ENCODE assay signal across 20 cellular contexts in genomic region chr7:149764481-149765398, GRCh38. TPM values are rescaled to one million over a fixed set of nuclear protein-coding genes. Genes with fewer than 3 reads are reported as not detected.
DNase-seq lines count a peak whose midpoint lies in the region; TF ChIP-seq lines count a peak whose summit lies in the region.
"Had no signal": no experiment of that assay in that cellular context is flagged by ENCODE, and none has a peak within 500 bp of the region (broad histone marks: within the 10 kb centered on the region; RNA-seq: fewer than 3 reads in every experiment).

No MANE protein-coding gene starts in this region.

- H3K4me3 ChIP-seq in skeletal muscle tissue (ENCODE audit: low read length in 3 of 3), result peak overlapping the region in 2 of 3 donors; percentile 31 to 61
- H3K4me3 ChIP-seq: left lung had no signal

- H3K9me3 ChIP-seq in skeletal muscle tissue (ENCODE audit: control insufficient read depth in 3 of 3, low read length in 3 of 3), result no peaks in the 10 kb centered on the region
- H3K9me3 ChIP-seq: left lung had no signal

- H3K27ac Mint-ChIP-seq in chondrocyte (ENCODE audit: unreplicated experiment), result no peak overlapping the region
- H3K27ac Mint-ChIP-seq: activated CD4-positive, alpha-beta memory T cell treated with anti-CD3 and anti-CD28 coated beads, Interleukin-2, amount 10 ng/mL, durations not matched to agents 7 days and 5 days; activated T-helper 2 cell treated with anti-CD3 and anti-CD28 coated beads, Interferon-gamma antibody, Interleukin-2, Interleukin-4, amounts not matched to agents 10 μg/mL and 5 μg/mL and 100 μg/mL, durations not matched to agents 14 hours and 24 hours and 36 hours had no signal

- peaks cover 5 to 19% (median 11%) of the 10 kb centered on the region in 3 donors for H3K4me1 ChIP-seq in skeletal muscle tissue (ENCODE audit: control insufficient read depth in 3 of 3, insufficient read depth in 3 of 3, low read length in 3 of 3)
- H3K4me1 ChIP-seq: left lung had no signal

- DNase-seq in DMS 273 (lab: John Stamatoyannopoulos, UW; ENCODE audit: unreplicated experiment), result peak; percentile 80
- no peak for DNase-seq in DMS 273 treated with DMSO at 0.1 percent for 48 hours (lab: John Stamatoyannopoulos, UW)
- DNase-seq in chondrocyte (ENCODE audit: low spot score), result no peak
- peak; percentile 80 for DNase-seq in iPS-NIHi7 (ENCODE audit: extremely low spot score)
- no peak for DNase-seq in NCI-H1436 treated with DMSO at 0.1 percent for 48 hours (lab: John Stamatoyannopoulos, UW)
- DNase-seq in NCI-H1048 (lab: John Stamatoyannopoulos, UW), result no peak
- DNase-seq in GOT3 (lab: John Stamatoyannopoulos, UW), result no peak
- DNase-seq: activated CD4-positive, alpha-beta memory T cell treated with anti-CD3 and anti-CD28 coated beads, Interleukin-2, amount 10 ng/mL, durations not matched to agents 7 days and 5 days; anterior cingulate cortex; CD4-positive, CD25-positive, alpha-beta regulatory T cell; effector memory CD4-positive, alpha-beta T cell; GF-D8; NCI-H1105; NCI-H446 treated with DMSO at 0.1 percent for 48 hours; small intestine; T-helper 9 cell had no signal

- peak; percentile 48 for TF ChIP-seq CTCF in chondrocyte (IDR thresholded peaks at IDR 0.05)

- H3K4me3 Mint-ChIP-seq in chondrocyte (ENCODE audit: unreplicated experiment), result peak overlapping the region; percentile 42
- H3K4me3 Mint-ChIP-seq: activated CD4-positive, alpha-beta memory T cell treated with anti-CD3 and anti-CD28 coated beads, Interleukin-2, amount 10 ng/mL, durations not matched to agents 7 days and 5 days; CD4-positive, CD25-positive, alpha-beta regulatory T cell had no signal

- peak overlapping the region in 1 of 3 donors; percentile 16 for H3K9ac ChIP-seq in skeletal muscle tissue (ENCODE audit: low read depth in 1 of 3, low read length in 3 of 3)

- no peaks in the 10 kb centered on the region for H3K9me3 Mint-ChIP-seq in chondrocyte (ENCODE audit: low read depth)
- H3K9me3 Mint-ChIP-seq: activated CD4-positive, alpha-beta memory T cell treated with anti-CD3 and anti-CD28 coated beads, Interleukin-2, amount 10 ng/mL, durations not matched to agents 7 days and 5 days; activated T-helper 2 cell treated with anti-CD3 and anti-CD28 coated beads, Interferon-gamma antibody, Interleukin-2, Interleukin-4, amounts not matched to agents 10 μg/mL and 5 μg/mL and 100 μg/mL, durations not matched to agents 14 hours and 24 hours and 36 hours had no signal

- H3K4me1 Mint-ChIP-seq in chondrocyte (ENCODE audit: low read depth), result peaks cover 36% of the 10 kb centered on the region
- H3K4me1 Mint-ChIP-seq: activated CD4-positive, alpha-beta memory T cell treated with anti-CD3 and anti-CD28 coated beads, Interleukin-2, amount 10 ng/mL, durations not matched to agents 7 days and 5 days; CD4-positive, CD25-positive, alpha-beta regulatory T cell had no signal

- H3K27ac ChIP-seq in skeletal muscle tissue (ENCODE audit: low read depth, low read length), result no peak overlapping the region
- H3K27ac ChIP-seq: 22Rv1, left lung had no signal

- peaks cover 55% of the 10 kb centered on the region for H3K27me3 Mint-ChIP-seq in chondrocyte (ENCODE audit: low read depth)
- H3K27me3 Mint-ChIP-seq: CD4-positive, CD25-positive, alpha-beta regulatory T cell had no signal

- H3K36me3 ChIP-seq in skeletal muscle tissue (ENCODE audit: control insufficient read depth in 3 of 3, insufficient read depth in 3 of 3, low read length in 3 of 3), result no peaks in the 10 kb centered on the region

- H3K27me3 ChIP-seq in skeletal muscle tissue (ENCODE audit: control insufficient read depth in 3 of 3, insufficient read depth in 3 of 3, low read length in 3 of 3), result peaks cover 27 to 60% (median 34%) of the 10 kb centered on the region in 3 donors
- H3K27me3 ChIP-seq: left lung had no signal

- peaks cover 15% of the 10 kb centered on the region for H3K36me3 Mint-ChIP-seq in chondrocyte (ENCODE audit: low read depth)

RNA-seq across cellular contexts. Expression of gene ZNF467, which starts 8.6 kb away (rescaled TPM):
- total RNA-seq in chondrocyte (2.3 to 3.5 TPM (median 3.1 TPM) in 3 replicates), skeletal muscle tissue (2.1 TPM)
- total RNA-seq: activated T-helper 2 cell treated with anti-CD3 and anti-CD28 coated beads, Interferon-gamma antibody, Interleukin-2, Interleukin-4, amounts not matched to agents 10 μg/mL and 5 μg/mL and 100 μg/mL, durations not matched to agents 14 hours and 24 hours and 36 hours had no signal

Comparison
In these comparisons a context has a peak if more than half of its experiments do, and no peak if none do; other contexts are left out.
1. DNase-seq: peak in DMS 273 (single experiment) and iPS-NIHi7 (single experiment); none in DMS 273 treated with DMSO at 0.1 percent for 48 hours (single experiment), chondrocyte (single experiment), NCI-H1436 treated with DMSO at 0.1 percent for 48 hours (single experiment), NCI-H1048 (single experiment) and GOT3 (single experiment).